Comparison of ENCODE assay signal across 8 cellular contexts in the genomic region with DNA sequence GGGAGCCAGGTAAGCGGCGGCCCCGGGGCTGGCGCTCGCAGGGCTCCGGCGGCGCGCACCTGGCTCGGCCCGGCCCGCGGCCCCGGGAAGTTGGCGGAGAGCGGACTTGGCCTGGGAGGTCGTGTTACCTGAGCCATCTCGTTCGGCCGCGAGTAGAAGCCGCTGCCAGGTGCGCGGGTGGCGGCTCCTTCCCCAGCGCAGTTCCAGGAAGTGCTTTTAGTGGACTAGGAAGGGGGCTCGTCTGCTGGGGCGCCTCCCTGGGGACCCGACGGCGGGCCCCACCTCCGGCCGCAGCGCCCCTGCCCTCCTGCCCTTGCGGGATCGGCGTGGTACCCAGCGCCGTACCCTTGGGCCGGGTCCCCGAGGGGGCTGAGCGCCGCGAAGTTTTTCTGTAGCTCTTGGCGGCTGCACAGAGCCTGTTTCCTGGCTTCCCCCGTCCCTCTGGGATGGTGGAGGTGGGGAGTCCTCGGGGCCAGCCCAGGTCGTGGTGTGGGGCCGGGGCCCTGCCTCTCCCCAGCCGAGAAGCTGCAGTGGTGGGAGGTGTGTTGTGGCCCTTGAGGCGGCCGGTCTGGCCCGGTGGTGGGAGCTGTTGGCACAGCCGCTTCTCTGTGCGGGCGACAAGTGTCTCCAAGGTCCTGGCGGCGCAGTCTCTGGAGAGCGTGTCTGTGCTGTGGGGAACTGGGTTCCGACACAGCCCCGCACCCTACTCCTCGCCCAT.
DNase-seq lines count a peak whose midpoint lies in the region; ATAC-seq and TF ChIP-seq lines count a peak whose summit lies in the region.

No MANE protein-coding gene starts in this region.

- no peak overlapping the region for H2AFZ ChIP-seq in OCI-LY1 (ENCODE audit: low read length)

- H4K20me1 ChIP-seq in OCI-LY1 (ENCODE audit: insufficient read depth, low read length): no peaks in the 10 kb centered on the region

- H3F3A ChIP-seq in OCI-LY1 (ENCODE audit: insufficient read depth, low read length): no peaks in the 10 kb centered on the region

- TF ChIP-seq CTCF in OCI-LY1 (IDR thresholded peaks at IDR 0.05; ENCODE audit: low read length): no peak
- TF ChIP-seq CTCF in dorsolateral prefrontal cortex (IDR thresholded peaks at IDR 0.05 in 54 of 56, conservative IDR thresholded peaks at IDR 0.05 in 2 of 56; ENCODE audit: low read depth in 1 of 56, partially characterized antibody in 56 of 56): peak in 1 of 56 donors; percentile 10

- DNase-seq in dorsolateral prefrontal cortex (peak in 2 of 10 donors; percentile 57 to 69), medulla oblongata (ENCODE audit: extremely low spot score) (no peak), AG08396 (ENCODE audit: low spot score) (no peak)

- no peaks in the 10 kb centered on the region for H3K27me3 ChIP-seq in OCI-LY1 (ENCODE audit: insufficient read depth, low read length)
- no peaks in the 10 kb centered on the region for H3K27me3 ChIP-seq in dorsolateral prefrontal cortex
- H3K27me3 ChIP-seq in mucosa of stomach (ENCODE audit: control insufficient read depth, insufficient read depth, low read length): no peaks in the 10 kb centered on the region

- H3K9me3 ChIP-seq in OCI-LY1 (ENCODE audit: low read length): no peaks in the 10 kb centered on the region
- no peaks in the 10 kb centered on the region for H3K9me3 ChIP-seq in mucosa of stomach (ENCODE audit: control insufficient read depth, low read length)

- H3K4me3 ChIP-seq in OCI-LY1 (ENCODE audit: low read depth, low read length, poor library complexity, severe bottlenecking) (peak overlapping the region; percentile 80), dorsolateral prefrontal cortex (peak overlapping the region; percentile 47 to 86 (median 74)), mucosa of stomach (ENCODE audit: low read length) (peak overlapping the region; percentile 57)

- no peaks in the 10 kb centered on the region for H3K79me2 ChIP-seq in OCI-LY1 (ENCODE audit: insufficient read depth, low read length)

- ATAC-seq in GM18861 (IDR thresholded peaks at IDR 0.05; ENCODE audit: unreplicated experiment) (peak; percentile 17), HG02798 (IDR thresholded peaks at IDR 0.05; ENCODE audit: poor library complexity, unreplicated experiment) (peak; percentile 22), HG02623 (IDR thresholded peaks at IDR 0.05; ENCODE audit: unreplicated experiment) (no peak)

- H3K9ac ChIP-seq in OCI-LY1 (ENCODE audit: low read length) (peak overlapping the region; percentile 67), mucosa of stomach (ENCODE audit: low read length) (peak overlapping the region; percentile 93)

- no peaks in the 10 kb centered on the region for H3K9me2 ChIP-seq in OCI-LY1 (ENCODE audit: low read depth, low read length)

- H3K36me3 ChIP-seq in OCI-LY1 (ENCODE audit: insufficient read depth, low read length) (no peaks in the 10 kb centered on the region), mucosa of stomach (ENCODE audit: control insufficient read depth, insufficient read depth, low read length) (no peaks in the 10 kb centered on the region)

- intact Hi-C loops in dorsolateral prefrontal cortex (cut with DNase I): no loop called here

- H3K27ac ChIP-seq in OCI-LY1 (ENCODE audit: low read depth, low read length, poor library complexity, severe bottlenecking): no peak overlapping the region
- H3K27ac ChIP-seq in dorsolateral prefrontal cortex: peak overlapping the region in 55 of 59 donors; percentile 15 to 95 (median 79)

- H3K4me2 ChIP-seq in OCI-LY1 (ENCODE audit: low read length): peak overlapping the region; percentile 83

- H3K4me1 ChIP-seq in OCI-LY1 (ENCODE audit: insufficient read depth, low read length, severe bottlenecking) (peaks cover 61% of the 10 kb centered on the region), mucosa of stomach (ENCODE audit: control insufficient read depth, insufficient read depth, low read length) (peaks cover 54% of the 10 kb centered on the region)
